ENCODE assay signal across 11 cellular contexts in genomic region chr22:46788426-46789168, GRCh38. TPM values are rescaled to one million over a fixed set of nuclear protein-coding genes. Genes with fewer than 3 reads are reported as not detected.
DNase-seq lines count a peak whose midpoint lies in the region; ATAC-seq, FAIRE-seq and TF ChIP-seq lines count a peak whose summit lies in the region.
"Had no signal": no experiment of that assay in that cellular context is flagged by ENCODE, and none has a peak within 500 bp of the region (broad histone marks: within the 10 kb centered on the region; RNA-seq: fewer than 3 reads in every experiment).

No MANE protein-coding gene starts in this region.

- H3K4me3 Mint-ChIP-seq in chondrocyte (ENCODE audit: unreplicated experiment), result no peak overlapping the region

- H3K9me3 Mint-ChIP-seq in chondrocyte (ENCODE audit: low read depth), result no peaks in the 10 kb centered on the region

- BruUV-seq in HepG2 (replicated peaks; lab: Mats Ljungman, UMichigan), result no TSS peak

- H3K36me3 Mint-ChIP-seq in chondrocyte (ENCODE audit: low read depth), result peaks cover 2% of the 10 kb centered on the region

- H3K9me3 ChIP-seq in right lobe of liver, result no peaks in the 10 kb centered on the region
- H3K9me3 ChIP-seq in HepG2 (ENCODE audit: low read length), result no peaks in the 10 kb centered on the region
- no peaks in the 10 kb centered on the region for H3K9me3 ChIP-seq in thymus (ENCODE audit: control insufficient read depth)
- H3K9me3 ChIP-seq in upper lobe of left lung, result no peaks in the 10 kb centered on the region
- H3K9me3 ChIP-seq: BE2C, spleen had no signal

- H3K27me3 ChIP-seq in right lobe of liver, result no peaks in the 10 kb centered on the region
- no peaks in the 10 kb centered on the region for H3K27me3 ChIP-seq in HepG2 (ENCODE audit: control insufficient read depth in 1 of 2, insufficient read depth in 2 of 2, low read length in 2 of 2)
- no peaks in the 10 kb centered on the region for H3K27me3 ChIP-seq in thymus (ENCODE audit: control insufficient read depth, insufficient read depth)
- H3K27me3 ChIP-seq in upper lobe of left lung, result no peaks in the 10 kb centered on the region
- H3K27me3 ChIP-seq: BE2C, spleen had no signal

- H3K36me3 ChIP-seq in right lobe of liver (peaks cover 0 to 3% (median under 1%) of the 10 kb centered on the region in 4 donors), HepG2 (replicated peaks in 1 of 2; ENCODE audit: control insufficient read depth in 1 of 2, insufficient read depth in 2 of 2, low read length in 2 of 2) (peaks cover 13 to 21% of the 10 kb centered on the region in 2 experiments; a peak in 4 of 5 replicates), thymus (ENCODE audit: control insufficient read depth, insufficient read depth) (peaks cover 10% of the 10 kb centered on the region), upper lobe of left lung (peaks cover 0 to 10% (median 8%) of the 10 kb centered on the region in 4 donors)

- TF ChIP-seq POLR2A in right lobe of liver (IDR thresholded peaks at IDR 0.05), result no peak
- no peak for TF ChIP-seq POLR2A in HepG2 (IDR thresholded peaks at IDR 0.05; ENCODE audit: insufficient read depth in 1 of 2, low read depth in 2 of 2, low read length in 2 of 2)
- TF ChIP-seq POLR2A in upper lobe of left lung (IDR thresholded peaks at IDR 0.05), result no peak

- H3K27ac ChIP-seq in right lobe of liver (no peak overlapping the region), HepG2 (ENCODE audit: extremely low read length, insufficient read depth, low read length) (no peak overlapping the region), thymus (ENCODE audit: low read depth) (peak overlapping the region; percentile 68), upper lobe of left lung (peak overlapping the region in 1 of 4 donors; percentile 13)

- H3K4me1 Mint-ChIP-seq in chondrocyte (ENCODE audit: low read depth), result peaks cover 27% of the 10 kb centered on the region

- no peak overlapping the region for H3K4me2 ChIP-seq in HepG2 (ENCODE audit: low read depth, low read length)

- H3K4me3 ChIP-seq in right lobe of liver (no peak overlapping the region), HepG2 (replicated peaks in 1 of 3; ENCODE audit: insufficient read depth in 1 of 3, low read depth in 2 of 3, low read length in 3 of 3) (no peak overlapping the region), thymus (ENCODE audit: low read length) (no peak overlapping the region), upper lobe of left lung (no peak overlapping the region)
- H3K4me3 ChIP-seq: spleen had no signal

- no peak for FAIRE-seq in HepG2 (lab: Jason Lieb, UNC)

- CTCF ChIA-PET in HepG2 (lab: Yijun Ruan, JAX; ENCODE audit: low intra/inter-chr PET ratio, low total read pairs), result no interaction called here

- intact Hi-C loops in right lobe of liver (cut with DNase I) (no loop called here), HepG2 (cut with micrococcal nuclease; ENCODE audit: unreplicated experiment) (no loop called here)

- POLR2A ChIA-PET in HepG2 (lab: Yijun Ruan, JAX), result no interaction called here

- in situ Hi-C loops in HepG2 (cut with HindIII; ENCODE audit: extremely low pct_ligation_motif_present, low pct_unique_long_range_greater_than_20kb), result no loop called here

- no peak overlapping the region for H2AFZ ChIP-seq in HepG2 (ENCODE audit: low read length)

- DNase-seq in right lobe of liver (no peak), HepG2 (ENCODE audit: low spot score) (no peak), MV-4-11 (lab: John Stamatoyannopoulos, UW) (peak; percentile 40), chondrocyte (ENCODE audit: low spot score) (peak; percentile 48), HK-2 (ENCODE audit: unreplicated experiment) (no peak), upper lobe of left lung (no peak)
- DNase-seq: BE2C, erythroblast, spleen had no signal

- peaks cover 58% of the 10 kb centered on the region for H3K79me2 ChIP-seq in HepG2 (ENCODE audit: insufficient read depth, low read length)

- H3K27ac Mint-ChIP-seq in chondrocyte (ENCODE audit: unreplicated experiment), result no peak overlapping the region

- no peak for TF ChIP-seq RAD21 in HepG2 (CRISPR knock-in tag; IDR thresholded peaks at IDR 0.05)

- no peaks in the 10 kb centered on the region for H3K4me1 ChIP-seq in right lobe of liver
- H3K4me1 ChIP-seq in HepG2 (ENCODE audit: insufficient read depth, low read length), result no peaks in the 10 kb centered on the region
- peaks cover 17% of the 10 kb centered on the region for H3K4me1 ChIP-seq in thymus (ENCODE audit: control insufficient read depth, insufficient read depth, low read length)
- H3K4me1 ChIP-seq in upper lobe of left lung, result peaks cover 27 to 51% (median 45%) of the 10 kb centered on the region in 4 donors
- H3K4me1 ChIP-seq: BE2C had no signal

- TF ChIP-seq CTCF in right lobe of liver (IDR thresholded peaks at IDR 0.05), result no peak
- no peak for TF ChIP-seq CTCF in HepG2 (CRISPR knock-in tag; IDR thresholded peaks at IDR 0.05)
- TF ChIP-seq CTCF in chondrocyte (IDR thresholded peaks at IDR 0.05), result no peak
- TF ChIP-seq CTCF in upper lobe of left lung (IDR thresholded peaks at IDR 0.05), result no peak

- TF ChIP-seq EP300 in HepG2 (IDR thresholded peaks at IDR 0.05; ENCODE audit: low read depth in 2 of 2, low read length in 2 of 2) (no peak), HepG2 (CRISPR knock-in tag; IDR thresholded peaks at IDR 0.05; ENCODE audit: borderline replicate concordance) (no peak), upper lobe of left lung (IDR thresholded peaks at IDR 0.05) (no peak)

- WGBS in right lobe of liver (ENCODE audit: insufficient coverage, low coverage, low lambda C conversion rate, missing lambda C conversion rate), result 70% methylated on average over 7 of the region's 10 CpGs
- 98% methylated on average over 10 of the region's 10 CpGs for WGBS in HepG2 (ENCODE audit: low lambda C conversion rate)
- WGBS in thymus, result 91% methylated on average over 10 of the region's 10 CpGs
- WGBS in upper lobe of left lung, 2 donors, result 80 to 86% methylated on average over 10 of the region's 10 CpGs

- H3K9ac ChIP-seq in HepG2 (ENCODE audit: insufficient read depth, low read depth, low read length), result no peak overlapping the region

- no peaks in the 10 kb centered on the region for H3K27me3 Mint-ChIP-seq in chondrocyte (ENCODE audit: low read depth)

- ATAC-seq in right lobe of liver (peak in 3 of 4 donors; percentile 13 to 66 (median 28)), HepG2 (no peak), GM18867 (IDR thresholded peaks at IDR 0.05; ENCODE audit: unreplicated experiment) (no peak), upper lobe of left lung (ENCODE audit: low FRiP score in 2 of 2) (no peak)

- H4K20me1 ChIP-seq in HepG2 (ENCODE audit: insufficient read depth, low read length), result no peaks in the 10 kb centered on the region

RNA-seq across cellular contexts. Expression of gene TBC1D22A, which starts 26.1 kb away (rescaled TPM):
- 10 to 100 TPM; 10.9 to 18.1 (median 14.0) TPM for total RNA-seq in right lobe of liver
- total RNA-seq in HepG2 (2016; rRNA removed; fragmentation: Illumina TruSeq; extraction: Trizol), result 17.3 and 17.6 TPM in 2 replicates
- total RNA-seq in HepG2 (2016; cell fraction: cytosol; rRNA removed; fragmentation: Illumina TruSeq; extraction: Trizol; ENCODE audit: low read depth), result 13.6 and 13.8 TPM in 2 replicates
- total RNA-seq in HepG2 (2016; cell fraction: insoluble cytoplasmic fraction; rRNA removed; fragmentation: Illumina TruSeq; extraction: Trizol), result 14.5 and 18.0 TPM in 2 replicates
- total RNA-seq in HepG2 (2016; cell fraction: membrane; rRNA removed; fragmentation: Illumina TruSeq; extraction: Trizol), result 15.2 and 19.7 TPM in 2 replicates
- total RNA-seq in HepG2 (2016; cell fraction: nucleus; rRNA removed; fragmentation: Illumina TruSeq; extraction: Trizol), result 11.0 and 13.2 TPM in 2 replicates
- 17.5 and 18.0 TPM in 2 replicates for polyA plus RNA-seq in HepG2 (2011; rRNA removed)
- 16.4 and 18.2 TPM in 2 replicates for polyA plus RNA-seq in HepG2 (2011; cell fraction: cytosol; rRNA removed)
- polyA plus RNA-seq in HepG2 (2011; cell fraction: nucleus; rRNA removed), result 14.2 and 18.7 TPM in 2 replicates
- 12.4 and 15.2 TPM in 2 replicates for polyA plus RNA-seq in HepG2 (2012)
- 7.7 and 9.5 TPM in 2 replicates for polyA plus RNA-seq in HepG2 (2016; cell fraction: cytosol; fragmentation: Illumina TruSeq; extraction: Trizol; ENCODE audit: low read depth)
- polyA plus RNA-seq in HepG2 (2016; cell fraction: insoluble cytoplasmic fraction; fragmentation: Illumina TruSeq; extraction: Trizol; ENCODE audit: low read depth), result 17.3 and 21.6 TPM in 2 replicates
- 14.3 and 16.8 TPM in 2 replicates for polyA plus RNA-seq in HepG2 (2016; cell fraction: membrane; fragmentation: Illumina TruSeq; extraction: Trizol; ENCODE audit: low read depth)
- polyA plus RNA-seq in HepG2 (2016; cell fraction: nucleus; fragmentation: Illumina TruSeq; extraction: Trizol; ENCODE audit: insufficient read depth, low read depth), result 13.4 and 13.5 TPM in 2 replicates
- 14.2 and 23.5 TPM in 2 replicates for polyA minus RNA-seq in HepG2 (2011; rRNA and poly(A)+ RNA removed; ENCODE audit: low replicate concordance)
- polyA minus RNA-seq in HepG2 (2011; cell fraction: cytosol; rRNA and poly(A)+ RNA removed), result 11.9 and 12.0 TPM in 2 replicates
- polyA minus RNA-seq in HepG2 (2011; cell fraction: nucleus; rRNA and poly(A)+ RNA removed), result 21.5 and 22.0 TPM in 2 replicates
- 18.9 to 21.1 TPM (median 18.9 TPM) in 3 replicates for total RNA-seq in chondrocyte
- polyA plus RNA-seq in thymus, result 25.7 TPM
- total RNA-seq in upper lobe of left lung, result 10 to 100 TPM; 27.1 to 48.2 (median 35.3) TPM

RNA-seq across cellular contexts. Expression of gene CERK, which starts 50.5 kb away (rescaled TPM):
- total RNA-seq in right lobe of liver (10 to 100 TPM in 5 of 6 experiments, 1 to 10 TPM in 1; 9.6 to 27.5 (median 18.5) TPM), HepG2 (2016; rRNA removed; fragmentation: Illumina TruSeq; extraction: Trizol) (40.3 and 41.8 TPM in 2 replicates), chondrocyte (28.8 to 31.8 TPM (median 29.2 TPM) in 3 replicates), upper lobe of left lung (10 to 100 TPM; 26.9 to 55.5 (median 32.7) TPM)
- total RNA-seq in HepG2 (2016; cell fraction: cytosol; rRNA removed; fragmentation: Illumina TruSeq; extraction: Trizol; ENCODE audit: low read depth), result 33.8 and 34.8 TPM in 2 replicates
- 36.2 and 38.6 TPM in 2 replicates for total RNA-seq in HepG2 (2016; cell fraction: insoluble cytoplasmic fraction; rRNA removed; fragmentation: Illumina TruSeq; extraction: Trizol)
- 63.0 and 65.4 TPM in 2 replicates for total RNA-seq in HepG2 (2016; cell fraction: membrane; rRNA removed; fragmentation: Illumina TruSeq; extraction: Trizol)
- 26.0 and 34.7 TPM in 2 replicates for total RNA-seq in HepG2 (2016; cell fraction: nucleus; rRNA removed; fragmentation: Illumina TruSeq; extraction: Trizol)
- polyA plus RNA-seq in HepG2 (2011; rRNA removed) (41.9 and 49.5 TPM in 2 replicates), thymus (47.1 TPM)
- polyA plus RNA-seq in HepG2 (2011; cell fraction: cytosol; rRNA removed), result 38.6 and 42.2 TPM in 2 replicates
- 42.7 and 45.1 TPM in 2 replicates for polyA plus RNA-seq in HepG2 (2011; cell fraction: nucleus; rRNA removed)
- polyA plus RNA-seq in HepG2 (2012), result 38.6 and 44.4 TPM in 2 replicates
- polyA plus RNA-seq in HepG2 (2016; cell fraction: cytosol; fragmentation: Illumina TruSeq; extraction: Trizol; ENCODE audit: low read depth), result 31.4 and 34.6 TPM in 2 replicates
- polyA plus RNA-seq in HepG2 (2016; cell fraction: insoluble cytoplasmic fraction; fragmentation: Illumina TruSeq; extraction: Trizol; ENCODE audit: low read depth), result 32.4 and 37.2 TPM in 2 replicates
- polyA plus RNA-seq in HepG2 (2016; cell fraction: membrane; fragmentation: Illumina TruSeq; extraction: Trizol; ENCODE audit: low read depth), result 47.9 and 48.5 TPM in 2 replicates
- polyA plus RNA-seq in HepG2 (2016; cell fraction: nucleus; fragmentation: Illumina TruSeq; extraction: Trizol; ENCODE audit: insufficient read depth, low read depth), result 42.2 and 46.3 TPM in 2 replicates
- 29.1 and 59.9 TPM in 2 replicates for polyA minus RNA-seq in HepG2 (2011; rRNA and poly(A)+ RNA removed; ENCODE audit: low replicate concordance)
- 26.6 and 33.8 TPM in 2 replicates for polyA minus RNA-seq in HepG2 (2011; cell fraction: cytosol; rRNA and poly(A)+ RNA removed)
- 39.4 and 41.5 TPM in 2 replicates for polyA minus RNA-seq in HepG2 (2011; cell fraction: nucleus; rRNA and poly(A)+ RNA removed)

Comparison
In these comparisons a context has a peak if more than half of its experiments do, and no peak if none do; other contexts are left out.
1. ATAC-seq: peak in right lobe of liver (3 of 4); none in HepG2 (single experiment), GM18867 (single experiment) and upper lobe of left lung (0 of 2).
2. DNase-seq: peak in MV-4-11 (single experiment) and chondrocyte (single experiment); none in right lobe of liver (0 of 3), HepG2 (single experiment), HK-2 (single experiment) and upper lobe of left lung (0 of 2).